ENCODE assay signal across 1 cellular context in the genomic region with DNA sequence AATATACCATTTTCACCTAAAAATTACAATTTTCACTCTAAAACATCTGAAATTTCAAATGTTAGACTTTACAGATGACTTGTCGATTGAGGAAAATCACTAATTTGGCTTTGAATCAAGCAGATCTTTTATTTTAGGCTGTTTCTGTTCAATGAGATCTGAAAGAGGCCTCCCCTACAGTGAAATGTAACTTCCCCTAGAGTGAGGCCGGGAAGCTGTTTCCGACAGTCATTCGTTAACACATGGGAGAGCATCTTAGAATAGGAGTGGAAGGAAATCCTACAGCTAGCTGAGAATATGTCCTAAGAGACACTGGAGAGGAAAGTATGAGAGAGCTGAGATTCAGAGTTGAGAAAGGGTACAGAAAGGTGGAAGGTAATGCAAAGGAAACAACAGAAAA.
TF ChIP-seq lines count a peak whose summit lies in the region.

No MANE protein-coding gene starts in this region.

TF ChIP-seq in HepG2, 621 proteins besides CTCF, POLR2A, EP300 and RAD21:
- TF ChIP-seq, protein P1, sequence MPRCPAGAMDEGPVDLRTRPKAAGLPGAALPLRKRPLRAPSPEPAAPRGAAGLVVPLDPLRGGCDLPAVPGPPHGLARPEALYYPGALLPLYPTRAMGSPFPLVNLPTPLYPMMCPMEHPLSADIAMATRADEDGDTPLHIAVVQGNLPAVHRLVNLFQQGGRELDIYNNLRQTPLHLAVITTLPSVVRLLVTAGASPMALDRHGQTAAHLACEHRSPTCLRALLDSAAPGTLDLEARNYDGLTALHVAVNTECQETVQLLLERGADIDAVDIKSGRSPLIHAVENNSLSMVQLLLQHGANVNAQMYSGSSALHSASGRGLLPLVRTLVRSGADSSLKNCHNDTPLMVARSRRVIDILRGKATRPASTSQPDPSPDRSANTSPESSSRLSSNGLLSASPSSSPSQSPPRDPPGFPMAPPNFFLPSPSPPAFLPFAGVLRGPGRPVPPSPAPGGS (CRISPR knock-in tag; IDR thresholded peaks at IDR 0.05), result no peak
- TF ChIP-seq, protein P2, sequence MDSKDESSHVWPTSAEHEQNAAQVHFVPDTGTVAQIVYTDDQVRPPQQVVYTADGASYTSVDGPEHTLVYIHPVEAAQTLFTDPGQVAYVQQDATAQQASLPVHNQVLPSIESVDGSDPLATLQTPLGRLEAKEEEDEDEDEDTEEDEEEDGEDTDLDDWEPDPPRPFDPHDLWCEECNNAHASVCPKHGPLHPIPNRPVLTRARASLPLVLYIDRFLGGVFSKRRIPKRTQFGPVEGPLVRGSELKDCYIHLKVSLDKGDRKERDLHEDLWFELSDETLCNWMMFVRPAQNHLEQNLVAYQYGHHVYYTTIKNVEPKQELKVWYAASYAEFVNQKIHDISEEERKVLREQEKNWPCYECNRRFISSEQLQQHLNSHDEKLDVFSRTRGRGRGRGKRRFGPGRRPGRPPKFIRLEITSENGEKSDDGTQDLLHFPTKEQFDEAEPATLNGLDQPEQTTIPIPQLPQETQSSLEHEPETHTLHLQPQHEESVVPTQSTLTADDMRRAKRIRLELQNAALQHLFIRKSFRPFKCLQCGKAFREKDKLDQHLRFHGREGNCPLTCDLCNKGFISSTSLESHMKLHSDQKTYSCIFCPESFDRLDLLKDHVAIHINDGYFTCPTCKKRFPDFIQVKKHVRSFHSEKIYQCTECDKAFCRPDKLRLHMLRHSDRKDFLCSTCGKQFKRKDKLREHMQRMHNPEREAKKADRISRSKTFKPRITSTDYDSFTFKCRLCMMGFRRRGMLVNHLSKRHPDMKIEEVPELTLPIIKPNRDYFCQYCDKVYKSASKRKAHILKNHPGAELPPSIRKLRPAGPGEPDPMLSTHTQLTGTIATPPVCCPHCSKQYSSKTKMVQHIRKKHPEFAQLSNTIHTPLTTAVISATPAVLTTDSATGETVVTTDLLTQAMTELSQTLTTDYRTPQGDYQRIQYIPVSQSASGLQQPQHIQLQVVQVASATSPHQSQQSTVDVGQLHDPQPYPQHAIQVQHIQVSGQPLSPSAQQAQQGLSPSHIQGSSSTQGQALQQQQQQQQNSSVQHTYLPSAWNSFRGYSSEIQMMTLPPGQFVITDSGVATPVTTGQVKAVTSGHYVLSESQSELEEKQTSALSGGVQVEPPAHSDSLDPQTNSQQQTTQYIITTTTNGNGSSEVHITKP (CRISPR knock-in tag; IDR thresholded peaks at IDR 0.05; ENCODE audit: low read depth), result peak; percentile 53; the same call in 1 of the 2 replicates
- TF ChIP-seq ZSCAN12 (CRISPR knock-in tag; IDR thresholded peaks at IDR 0.05) (no peak), ZNF800 (CRISPR knock-in tag; IDR thresholded peaks at IDR 0.05) (no peak), SSRP1 (CRISPR knock-in tag; IDR thresholded peaks at IDR 0.05) (no peak), KLF16 (CRISPR knock-in tag; IDR thresholded peaks at IDR 0.05) (no peak), JUNB (CRISPR knock-in tag; IDR thresholded peaks at IDR 0.05; ENCODE audit: borderline replicate concordance) (0 out of 2 replicates have a peak, but pooled peaks have one; percentile 24), MXD4 (CRISPR knock-in tag; IDR thresholded peaks at IDR 0.05) (no peak)
- TF ChIP-seq, protein P3, sequence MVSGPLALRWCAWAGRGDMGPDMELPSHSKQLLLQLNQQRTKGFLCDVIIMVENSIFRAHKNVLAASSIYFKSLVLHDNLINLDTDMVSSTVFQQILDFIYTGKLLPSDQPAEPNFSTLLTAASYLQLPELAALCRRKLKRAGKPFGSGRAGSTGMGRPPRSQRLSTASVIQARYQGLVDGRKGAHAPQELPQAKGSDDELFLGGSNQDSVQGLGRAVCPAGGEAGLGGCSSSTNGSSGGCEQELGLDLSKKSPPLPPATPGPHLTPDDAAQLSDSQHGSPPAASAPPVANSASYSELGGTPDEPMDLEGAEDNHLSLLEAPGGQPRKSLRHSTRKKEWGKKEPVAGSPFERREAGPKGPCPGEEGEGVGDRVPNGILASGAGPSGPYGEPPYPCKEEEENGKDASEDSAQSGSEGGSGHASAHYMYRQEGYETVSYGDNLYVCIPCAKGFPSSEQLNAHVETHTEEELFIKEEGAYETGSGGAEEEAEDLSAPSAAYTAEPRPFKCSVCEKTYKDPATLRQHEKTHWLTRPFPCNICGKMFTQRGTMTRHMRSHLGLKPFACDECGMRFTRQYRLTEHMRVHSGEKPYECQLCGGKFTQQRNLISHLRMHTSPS (CRISPR knock-in tag; IDR thresholded peaks at IDR 0.05; ENCODE audit: low read depth), result no peak
- TF ChIP-seq, protein P4, sequence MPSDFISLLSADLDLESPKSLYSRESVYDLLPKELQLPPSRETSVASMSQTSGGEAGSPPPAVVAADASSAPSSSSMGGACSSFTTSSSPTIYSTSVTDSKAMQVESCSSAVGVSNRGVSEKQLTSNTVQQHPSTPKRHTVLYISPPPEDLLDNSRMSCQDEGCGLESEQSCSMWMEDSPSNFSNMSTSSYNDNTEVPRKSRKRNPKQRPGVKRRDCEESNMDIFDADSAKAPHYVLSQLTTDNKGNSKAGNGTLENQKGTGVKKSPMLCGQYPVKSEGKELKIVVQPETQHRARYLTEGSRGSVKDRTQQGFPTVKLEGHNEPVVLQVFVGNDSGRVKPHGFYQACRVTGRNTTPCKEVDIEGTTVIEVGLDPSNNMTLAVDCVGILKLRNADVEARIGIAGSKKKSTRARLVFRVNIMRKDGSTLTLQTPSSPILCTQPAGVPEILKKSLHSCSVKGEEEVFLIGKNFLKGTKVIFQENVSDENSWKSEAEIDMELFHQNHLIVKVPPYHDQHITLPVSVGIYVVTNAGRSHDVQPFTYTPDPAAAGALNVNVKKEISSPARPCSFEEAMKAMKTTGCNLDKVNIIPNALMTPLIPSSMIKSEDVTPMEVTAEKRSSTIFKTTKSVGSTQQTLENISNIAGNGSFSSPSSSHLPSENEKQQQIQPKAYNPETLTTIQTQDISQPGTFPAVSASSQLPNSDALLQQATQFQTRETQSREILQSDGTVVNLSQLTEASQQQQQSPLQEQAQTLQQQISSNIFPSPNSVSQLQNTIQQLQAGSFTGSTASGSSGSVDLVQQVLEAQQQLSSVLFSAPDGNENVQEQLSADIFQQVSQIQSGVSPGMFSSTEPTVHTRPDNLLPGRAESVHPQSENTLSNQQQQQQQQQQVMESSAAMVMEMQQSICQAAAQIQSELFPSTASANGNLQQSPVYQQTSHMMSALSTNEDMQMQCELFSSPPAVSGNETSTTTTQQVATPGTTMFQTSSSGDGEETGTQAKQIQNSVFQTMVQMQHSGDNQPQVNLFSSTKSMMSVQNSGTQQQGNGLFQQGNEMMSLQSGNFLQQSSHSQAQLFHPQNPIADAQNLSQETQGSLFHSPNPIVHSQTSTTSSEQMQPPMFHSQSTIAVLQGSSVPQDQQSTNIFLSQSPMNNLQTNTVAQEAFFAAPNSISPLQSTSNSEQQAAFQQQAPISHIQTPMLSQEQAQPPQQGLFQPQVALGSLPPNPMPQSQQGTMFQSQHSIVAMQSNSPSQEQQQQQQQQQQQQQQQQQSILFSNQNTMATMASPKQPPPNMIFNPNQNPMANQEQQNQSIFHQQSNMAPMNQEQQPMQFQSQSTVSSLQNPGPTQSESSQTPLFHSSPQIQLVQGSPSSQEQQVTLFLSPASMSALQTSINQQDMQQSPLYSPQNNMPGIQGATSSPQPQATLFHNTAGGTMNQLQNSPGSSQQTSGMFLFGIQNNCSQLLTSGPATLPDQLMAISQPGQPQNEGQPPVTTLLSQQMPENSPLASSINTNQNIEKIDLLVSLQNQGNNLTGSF (CRISPR knock-in tag; IDR thresholded peaks at IDR 0.05), result no peak
